27 cellular contexts compared by ENCODE assay signal in genomic region chr4:182465114-182465513, GRCh38.
"Had no signal": no experiment of that assay in that cellular context is flagged by ENCODE, and none has a peak within 500 bp of the region (broad histone marks: within the 10 kb centered on the region; RNA-seq: fewer than 3 reads in every experiment).

No MANE protein-coding gene starts in this region.

- FAIRE-seq: small intestine, urothelium cell line had no signal

- H3K9ac ChIP-seq: parathyroid adenoma had no signal

- H3K9me3 ChIP-seq: neutrophil, ovary, psoas muscle, right lobe of liver, sigmoid colon, stomach, thoracic aorta, thyroid gland, tibial nerve, upper lobe of left lung, vagina had no signal

- ATAC-seq: natural killer cell treated with Interleukin-12 subunit alpha and Interleukin-12 subunit beta and Interleukin-15 and Interleukin-18, amount 100 ng/mL, for 72 hours; psoas muscle; right cardiac atrium; right lobe of liver; stimulated activated effector memory CD8-positive, alpha-beta T cell treated with anti-CD3 and anti-CD28 coated beads, Interleukin-12 subunit alpha, Interleukin-12 subunit beta, amount 100 ng/mL, for 72 hours; stimulated activated naive B cell treated with anti-CD40 and anti-IgM and Interleukin-4, amounts not matched to agents 10 μg/mL and 1 μg/mL and 100 μg/mL, for 72 hours had no signal

- DNase-seq: nephron progenitor cell; nucleus accumbens; ovary; posterior cingulate gyrus; psoas muscle; right cardiac atrium; right lobe of liver; sigmoid colon; small intestine; stimulated activated CD4-positive, alpha-beta T cell treated with anti-CD3 and anti-CD28 coated beads, Interleukin-15, amount 100 ng/mL, for 24 hours; stimulated activated CD4-positive, alpha-beta T cell treated with anti-CD3 and anti-CD28 coated beads, Interleukin-2, amount 100 ng/mL, for 24 hours; stimulated activated CD4-positive, alpha-beta T cell treated with anti-CD3 and anti-CD28 coated beads, Interleukin-2, amount 100 ng/mL, for 48 hours; stimulated activated CD4-positive, alpha-beta T cell treated with anti-CD3 and anti-CD28 coated beads, Interleukin-4, amount 100 ng/mL, for 24 hours; stimulated activated naive B cell treated with anti-CD40 and anti-IgM and Interleukin-4, amounts not matched to agents 10 μg/mL and 1 μg/mL and 100 μg/mL, for 72 hours; stimulated activated naive CD4-positive, alpha-beta T cell treated with Interleukin-2 at 50 U/mL for 16 hours; stomach; thyroid gland; trophoblast cell; upper lobe of left lung had no signal

- H3K36me3 ChIP-seq: neutrophil, ovary, right lobe of liver, sigmoid colon, stomach, thoracic aorta, thyroid gland, tibial nerve, upper lobe of left lung, vagina had no signal

- H3K4me3 ChIP-seq: ovary, psoas muscle, right lobe of liver, sigmoid colon, stomach, thoracic aorta, thyroid gland, tibial nerve, upper lobe of left lung, vagina had no signal

- H3K27me3 ChIP-seq: neutrophil, ovary, right lobe of liver, sigmoid colon, thyroid gland, tibial nerve, upper lobe of left lung, vagina had no signal

- H3K27ac ChIP-seq: neutrophil, ovary, parathyroid adenoma, psoas muscle, right lobe of liver, sigmoid colon, stomach, thoracic aorta, thyroid gland, tibial nerve, upper lobe of left lung, vagina had no signal

- H3K79me2 ChIP-seq: parathyroid adenoma had no signal

- H3K4me1 ChIP-seq: parathyroid adenoma, psoas muscle, right lobe of liver, sigmoid colon, stomach, thyroid gland, tibial nerve, upper lobe of left lung, vagina had no signal

- H2AFZ ChIP-seq: parathyroid adenoma had no signal
